ENCODE assay signal across 28 cellular contexts in the genomic region with DNA sequence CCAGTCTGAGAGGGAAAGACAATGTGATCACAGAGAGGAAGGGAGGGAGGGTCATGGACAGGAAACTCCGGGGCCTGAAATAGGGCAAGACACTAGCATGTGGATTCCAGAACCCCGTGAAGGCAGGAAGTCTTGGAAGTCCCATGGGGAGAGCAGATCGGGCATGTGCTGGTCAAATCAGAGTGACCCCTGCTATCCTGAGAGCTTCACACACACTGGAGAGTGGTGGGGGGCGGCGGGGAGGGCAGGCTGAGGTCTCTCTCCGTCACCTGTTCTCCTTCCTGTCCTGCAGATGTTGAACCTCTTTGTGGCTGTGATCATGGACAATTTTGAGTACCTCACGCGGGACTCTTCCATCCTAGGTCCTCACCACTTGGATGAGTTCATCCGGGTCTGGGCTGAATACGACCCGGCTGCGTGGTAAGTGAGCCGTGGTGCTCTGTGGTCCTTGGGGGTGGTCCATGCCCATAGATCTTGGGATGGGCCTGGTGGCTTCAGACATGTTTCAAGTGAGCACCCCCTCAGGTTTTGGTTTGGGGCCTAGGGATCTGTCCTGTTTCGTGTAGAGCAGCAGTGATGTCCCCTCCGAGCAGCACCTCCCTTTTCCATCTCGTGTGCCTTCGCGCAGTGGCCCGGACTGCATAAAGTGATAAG.
DNase-seq lines count a peak whose midpoint lies in the region; ATAC-seq, FAIRE-seq and TF ChIP-seq lines count a peak whose summit lies in the region.
"Had no signal": no experiment of that assay in that cellular context is flagged by ENCODE, and none has a peak within 500 bp of the region (broad histone marks: within the 10 kb centered on the region; RNA-seq: fewer than 3 reads in every experiment).

No MANE protein-coding gene starts in this region.

- TF ChIP-seq POLR2A in right lobe of liver (IDR thresholded peaks at IDR 0.05), result no peak
- no peak for TF ChIP-seq POLR2A in HepG2 (IDR thresholded peaks at IDR 0.05; ENCODE audit: insufficient read depth in 1 of 2, low read depth in 2 of 2, low read length in 2 of 2)

- in situ Hi-C loops in HepG2 (cut with HindIII; ENCODE audit: extremely low pct_ligation_motif_present, low pct_unique_long_range_greater_than_20kb), result no loop called here

- no peak for TF ChIP-seq CTCF in right lobe of liver (IDR thresholded peaks at IDR 0.05)
- TF ChIP-seq CTCF in HepG2 (CRISPR knock-in tag; IDR thresholded peaks at IDR 0.05), result no peak
- TF ChIP-seq CTCF in lower lobe of right lung (IDR thresholded peaks at IDR 0.05), result no peak

- POLR2A ChIA-PET in HepG2 (lab: Yijun Ruan, JAX), result no interaction called here
- POLR2A ChIA-PET in activated CD4-positive, alpha-beta memory T cell treated with anti-CD3 and anti-CD28 coated beads, Interleukin-2, amount 10 ng/mL, durations not matched to agents 7 days and 5 days (lab: Charles Lee), result no interaction called here

- no peak for TF ChIP-seq RAD21 in HepG2 (CRISPR knock-in tag; IDR thresholded peaks at IDR 0.05)

- no peak overlapping the region for H3K4me2 ChIP-seq in HepG2 (ENCODE audit: low read depth, low read length)
- H3K4me2 ChIP-seq: SK-N-SH had no signal

- H3K79me2 ChIP-seq in HepG2 (ENCODE audit: insufficient read depth, low read length), result no peaks in the 10 kb centered on the region

- TF ChIP-seq EP300 in HepG2 (IDR thresholded peaks at IDR 0.05; ENCODE audit: low read depth in 2 of 2, low read length in 2 of 2), result no peak
- no peak for TF ChIP-seq EP300 in HepG2 (CRISPR knock-in tag; IDR thresholded peaks at IDR 0.05; ENCODE audit: borderline replicate concordance)

- no peaks in the 10 kb centered on the region for H3K4me1 Mint-ChIP-seq in activated CD4-positive, alpha-beta memory T cell treated with anti-CD3 and anti-CD28 coated beads, Interleukin-2, amount 10 ng/mL, durations not matched to agents 7 days and 5 days
- H3K4me1 Mint-ChIP-seq: activated naive CD4-positive, alpha-beta T cell treated with anti-CD3 and anti-CD28 coated beads, Interleukin-2, amount 50 U/mL, for 24 hours; memory B cell had no signal

- no TSS peak for BruUV-seq in HepG2 (replicated peaks; lab: Mats Ljungman, UMichigan)

- WGBS in right lobe of liver (ENCODE audit: insufficient coverage, low coverage, low lambda C conversion rate, missing lambda C conversion rate), result 53% methylated on average over 6 of the region's 19 CpGs
- WGBS in HepG2 (ENCODE audit: low lambda C conversion rate), result 51% methylated on average over 8 of the region's 19 CpGs

- no peak overlapping the region for H3K27ac Mint-ChIP-seq in activated CD4-positive, alpha-beta memory T cell treated with anti-CD3 and anti-CD28 coated beads, Interleukin-2, amount 10 ng/mL, durations not matched to agents 7 days and 5 days
- H3K27ac Mint-ChIP-seq: activated naive CD4-positive, alpha-beta T cell treated with anti-CD3 and anti-CD28 coated beads, Interleukin-2, amount 50 U/mL, for 24 hours; activated T-cell treated with anti-CD3 and anti-CD28 coated beads, Interleukin-2, amount 50 U/mL, for 72 hours; CD8-positive, alpha-beta T cell; effector memory CD8-positive, alpha-beta T cell; memory B cell; T-helper 1 cell treated with Interleukin-12 subunit alpha and Interleukin-12 subunit beta and Interleukin-4 antibody, amounts not matched to agents 30 μg/mL and 1 μg/mL, for 36 hours had no signal

- H2AFZ ChIP-seq in HepG2 (ENCODE audit: low read length), result no peak overlapping the region

- H3K27me3 ChIP-seq in right lobe of liver (no peaks in the 10 kb centered on the region), HepG2 (ENCODE audit: control insufficient read depth in 1 of 2, insufficient read depth in 2 of 2, low read length in 2 of 2) (peaks cover 2 to 3% of the 10 kb centered on the region in 2 experiments; a peak in 1 of 5 replicates), lower lobe of right lung (ENCODE audit: low read depth) (no peaks in the 10 kb centered on the region)
- H3K27me3 ChIP-seq: breast epithelium, heart right ventricle had no signal

- no peaks in the 10 kb centered on the region for H4K20me1 ChIP-seq in HepG2 (ENCODE audit: insufficient read depth, low read length)

- no peak overlapping the region for H3K4me3 Mint-ChIP-seq in activated CD4-positive, alpha-beta memory T cell treated with anti-CD3 and anti-CD28 coated beads, Interleukin-2, amount 10 ng/mL, durations not matched to agents 7 days and 5 days
- H3K4me3 Mint-ChIP-seq: activated naive CD4-positive, alpha-beta T cell treated with anti-CD3 and anti-CD28 coated beads, Interleukin-2, amount 50 U/mL, for 24 hours; activated T-cell treated with anti-CD3 and anti-CD28 coated beads, Interleukin-2, amount 50 U/mL, for 72 hours; CD8-positive, alpha-beta T cell; effector memory CD8-positive, alpha-beta T cell; memory B cell; T-helper 1 cell treated with Interleukin-12 subunit alpha and Interleukin-12 subunit beta and Interleukin-4 antibody, amounts not matched to agents 30 μg/mL and 1 μg/mL, for 36 hours had no signal

- H3K27me3 Mint-ChIP-seq in activated CD4-positive, alpha-beta memory T cell treated with anti-CD3 and anti-CD28 coated beads, Interleukin-2, amount 10 ng/mL, durations not matched to agents 7 days and 5 days, result peaks cover 2% of the 10 kb centered on the region
- H3K27me3 Mint-ChIP-seq: activated naive CD4-positive, alpha-beta T cell treated with anti-CD3 and anti-CD28 coated beads, Interleukin-2, amount 50 U/mL, for 24 hours; memory B cell had no signal

- H3K4me3 ChIP-seq in right lobe of liver, result no peak overlapping the region
- no peak overlapping the region for H3K4me3 ChIP-seq in HepG2 (replicated peaks in 1 of 3; ENCODE audit: insufficient read depth in 1 of 3, low read depth in 2 of 3, low read length in 3 of 3)
- H3K4me3 ChIP-seq in lower lobe of right lung, result no peak overlapping the region
- H3K4me3 ChIP-seq: breast epithelium, heart right ventricle, prostate gland had no signal

- H3K9ac ChIP-seq in HepG2 (ENCODE audit: insufficient read depth, low read depth, low read length), result no peak overlapping the region
- H3K9ac ChIP-seq: SK-N-SH had no signal

- H3K9me3 ChIP-seq in right lobe of liver (no peaks in the 10 kb centered on the region), HepG2 (ENCODE audit: low read length) (no peaks in the 10 kb centered on the region), lower lobe of right lung (no peaks in the 10 kb centered on the region)
- H3K9me3 ChIP-seq: prostate gland had no signal

- intact Hi-C loops in right lobe of liver (cut with DNase I), result no loop called here
- intact Hi-C loops in HepG2 (cut with micrococcal nuclease; ENCODE audit: unreplicated experiment), result no loop called here
- intact Hi-C loops in lower lobe of right lung (cut with DNase I), result no loop called here

- H3K36me3 Mint-ChIP-seq in activated CD4-positive, alpha-beta memory T cell treated with anti-CD3 and anti-CD28 coated beads, Interleukin-2, amount 10 ng/mL, durations not matched to agents 7 days and 5 days (ENCODE audit: low read depth), result no peaks in the 10 kb centered on the region
- H3K36me3 Mint-ChIP-seq: activated naive CD4-positive, alpha-beta T cell treated with anti-CD3 and anti-CD28 coated beads, Interleukin-2, amount 50 U/mL, for 24 hours; CD8-positive, alpha-beta T cell; memory B cell had no signal

- H3K4me1 ChIP-seq in right lobe of liver, result no peaks in the 10 kb centered on the region
- H3K4me1 ChIP-seq in HepG2 (ENCODE audit: insufficient read depth, low read length), result no peaks in the 10 kb centered on the region
- no peaks in the 10 kb centered on the region for H3K4me1 ChIP-seq in lower lobe of right lung
- H3K4me1 ChIP-seq: breast epithelium, prostate gland had no signal

- H3K36me3 ChIP-seq in right lobe of liver, result no peaks in the 10 kb centered on the region
- H3K36me3 ChIP-seq in HepG2 (replicated peaks in 1 of 2; ENCODE audit: control insufficient read depth in 1 of 2, insufficient read depth in 2 of 2, low read length in 2 of 2), result no peaks in the 10 kb centered on the region
- no peaks in the 10 kb centered on the region for H3K36me3 ChIP-seq in lower lobe of right lung
- H3K36me3 ChIP-seq: breast epithelium, heart right ventricle, prostate gland had no signal

- DNase-seq in right lobe of liver (peak in 2 of 3 donors; percentile 27 to 33), HepG2 (ENCODE audit: low spot score) (no peak), lower lobe of right lung (peak; percentile 18), NCI-H1930 (lab: John Stamatoyannopoulos, UW) (no peak), NCI-H2227 (lab: John Stamatoyannopoulos, UW; ENCODE audit: unreplicated experiment) (no peak)
- peak; percentile 4 for DNase-seq in activated CD4-positive, alpha-beta memory T cell treated with anti-CD3 and anti-CD28 coated beads, Interleukin-2, amount 10 ng/mL, durations not matched to agents 7 days and 5 days
- DNase-seq in effector CD8-positive, alpha-beta T cell (lab: John Stamatoyannopoulos, UW), result no peak
- DNase-seq: activated CD4-positive, alpha-beta T cell treated with anti-CD3 and anti-CD28 coated beads for 1 hour; activated T-cell treated with anti-CD3 and anti-CD28 coated beads, Interleukin-2, amount 50 U/mL, for 72 hours; DMS 273 treated with DMSO at 0.1 percent for 48 hours; effector memory CD8-positive, alpha-beta T cell; foreskin fibroblast; HCEC 1CT; heart right ventricle; KG1; NCI-H1436; NCI-H2107; NCI-H510A; SK-N-SH; stimulated activated CD4-positive, alpha-beta T cell treated with anti-CD3 and anti-CD28 coated beads, Interleukin-15, amount 100 ng/mL, for 24 hours; stimulated activated naive CD4-positive, alpha-beta T cell had no signal

- no peak overlapping the region for H3K27ac ChIP-seq in right lobe of liver
- no peak overlapping the region for H3K27ac ChIP-seq in HepG2 (ENCODE audit: extremely low read length, insufficient read depth, low read length)
- H3K27ac ChIP-seq in lower lobe of right lung, result no peak overlapping the region
- H3K27ac ChIP-seq: breast epithelium, heart right ventricle, prostate gland had no signal

- CTCF ChIA-PET in HepG2 (lab: Yijun Ruan, JAX; ENCODE audit: low intra/inter-chr PET ratio, low total read pairs), result no interaction called here
- CTCF ChIA-PET in activated CD4-positive, alpha-beta memory T cell treated with anti-CD3 and anti-CD28 coated beads, Interleukin-2, amount 10 ng/mL, durations not matched to agents 7 days and 5 days (lab: Charles Lee), result no interaction called here

- ATAC-seq in right lobe of liver, result no peak
- no peak for ATAC-seq in HepG2
- ATAC-seq in lower lobe of right lung, result no peak
- no peak for ATAC-seq in GM18502 (IDR thresholded peaks at IDR 0.05; ENCODE audit: poor library complexity, unreplicated experiment)
- ATAC-seq: activated T-cell treated with anti-CD3 and anti-CD28 coated beads, Interleukin-2, amount 50 U/mL, for 72 hours; CD8-positive, alpha-beta T cell; effector memory CD8-positive, alpha-beta T cell; heart right ventricle had no signal

- no peaks in the 10 kb centered on the region for H3K9me3 Mint-ChIP-seq in activated CD4-positive, alpha-beta memory T cell treated with anti-CD3 and anti-CD28 coated beads, Interleukin-2, amount 10 ng/mL, durations not matched to agents 7 days and 5 days
- H3K9me3 Mint-ChIP-seq: activated naive CD4-positive, alpha-beta T cell treated with anti-CD3 and anti-CD28 coated beads, Interleukin-2, amount 50 U/mL, for 24 hours; CD8-positive, alpha-beta T cell; effector memory CD8-positive, alpha-beta T cell; T-helper 1 cell treated with Interleukin-12 subunit alpha and Interleukin-12 subunit beta and Interleukin-4 antibody, amounts not matched to agents 30 μg/mL and 1 μg/mL, for 36 hours had no signal

- no peak for FAIRE-seq in HepG2 (lab: Jason Lieb, UNC)

Comparison
In these comparisons a context has a peak if more than half of its experiments do, and no peak if none do; other contexts are left out.
1. DNase-seq: peak in right lobe of liver (2 of 3), activated CD4-positive, alpha-beta memory T cell treated with anti-CD3 and anti-CD28 coated beads, Interleukin-2, amount 10 ng/mL, durations not matched to agents 7 days and 5 days (single experiment) and lower lobe of right lung (single experiment); none in HepG2 (single experiment), NCI-H1930 (0 of 2), effector CD8-positive, alpha-beta T cell (single experiment) and NCI-H2227 (single experiment).